23 cellular contexts compared by ENCODE assay signal in the genomic region with DNA sequence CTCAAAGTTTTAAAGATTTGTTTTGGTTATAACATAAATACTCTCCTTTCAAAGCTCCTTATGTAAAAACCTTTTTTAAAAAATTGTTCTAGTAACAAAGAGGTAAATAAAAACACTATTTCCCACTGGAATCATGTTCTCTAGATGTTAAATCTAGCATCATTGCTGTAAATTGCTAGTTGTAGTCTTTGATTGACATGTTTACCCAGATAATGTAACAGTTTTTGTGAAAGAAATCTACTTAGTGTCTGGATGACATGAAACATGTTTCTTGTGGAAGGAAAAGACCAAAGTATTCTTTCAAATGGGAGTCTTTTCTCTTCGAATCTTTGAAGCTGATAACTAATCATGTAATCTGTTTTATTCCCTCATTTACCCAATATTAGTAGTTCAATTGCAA.
"Had no signal": no experiment of that assay in that cellular context is flagged by ENCODE, and none has a peak within 500 bp of the region (broad histone marks: within the 10 kb centered on the region; RNA-seq: fewer than 3 reads in every experiment).

No MANE protein-coding gene starts in this region.

- H3K27ac ChIP-seq: left lung, lower lobe of right lung, pancreas, psoas muscle, tibial nerve, uterus had no signal

- H3K4me1 ChIP-seq: left lung, lower lobe of right lung, pancreas, psoas muscle, tibial nerve, uterus had no signal

- H3K4me3 ChIP-seq: left lung, lower lobe of right lung, pancreas, psoas muscle, right lobe of liver, smooth muscle cell, tibial nerve, uterus had no signal

- H3K4me2 ChIP-seq: smooth muscle cell had no signal

- H3K36me3 ChIP-seq: left lung, lower lobe of right lung, pancreas, right lobe of liver, tibial nerve, uterus had no signal

- H3K9me3 ChIP-seq: lower lobe of right lung, pancreas, psoas muscle, right lobe of liver, tibial nerve, uterus had no signal

- H3K27me3 ChIP-seq: left lung, pancreas, right lobe of liver, tibial nerve, uterus had no signal

- DNase-seq: hypothalamus; immature natural killer cell; kidney; left colon; left lung; lower lobe of right lung; naive B cell; natural killer cell; nephron progenitor cell; pancreas; posterior cingulate gyrus; psoas muscle; right lobe of liver; stimulated activated CD4-positive, alpha-beta T cell treated with anti-CD3 and anti-CD28 coated beads, Interleukin-1b, Interleukin-23, amount 100 ng/mL, for 48 hours; stimulated activated CD4-positive, alpha-beta T cell treated with anti-CD3 and anti-CD28 coated beads, Interleukin-2, amount 100 ng/mL, for 48 hours; stimulated activated CD4-positive, alpha-beta T cell treated with anti-CD3 and anti-CD28 coated beads, Interleukin-4, amount 100 ng/mL, for 4 hours; stimulated activated CD8-positive, alpha-beta memory T cell treated with anti-CD3 and anti-CD28 coated beads, Interleukin-4, amount 100 ng/mL, for 48 hours; stimulated activated naive CD4-positive, alpha-beta T cell treated with Interleukin-2 at 50 U/mL for 16 hours; stimulated activated naive CD8-positive, alpha-beta T cell treated with anti-CD3 and anti-CD28 coated beads, Interleukin-15, amount 100 ng/mL, for 72 hours; substantia nigra; uterus had no signal
